2 cellular contexts compared by ENCODE assay signal in the genomic region with DNA sequence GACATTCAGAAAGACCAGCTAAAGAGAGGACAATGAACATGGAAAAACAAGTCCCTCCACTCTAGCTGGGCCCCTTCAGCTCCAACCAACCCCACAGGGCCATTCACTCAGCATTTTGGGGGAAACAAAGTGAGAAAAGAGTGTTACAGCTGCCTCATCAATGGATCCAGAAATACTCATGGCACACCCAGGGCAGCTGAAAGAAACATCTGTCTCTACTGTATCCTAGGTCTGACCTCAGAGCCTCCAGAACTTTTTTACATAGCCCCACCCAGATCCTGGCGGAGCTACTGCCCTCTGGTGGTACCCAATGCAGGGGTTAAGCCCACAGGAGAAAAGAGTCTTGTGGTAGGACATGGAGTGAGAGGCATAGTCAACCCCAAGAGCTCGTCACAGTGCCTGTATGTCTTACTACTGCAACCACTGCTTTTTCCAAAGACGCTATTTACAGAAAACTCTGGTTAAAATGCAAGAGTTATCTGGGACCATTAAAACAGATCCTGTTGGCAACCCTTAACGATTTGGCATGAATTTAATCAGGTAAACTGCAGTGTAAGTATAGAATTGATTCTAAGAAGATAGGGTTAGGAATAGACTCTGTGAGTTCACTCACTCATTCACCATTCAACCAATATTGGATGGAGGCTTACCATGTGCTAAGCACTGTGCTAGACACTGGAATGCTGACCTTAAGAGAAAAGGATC.
TF ChIP-seq lines count a peak whose summit lies in the region.

No MANE protein-coding gene starts in this region.

TF ChIP-seq in GM23338, 12 proteins besides CTCF, POLR2A, EP300 and RAD21 (continued from another document and continues in another):
- TF ChIP-seq, protein P1, sequence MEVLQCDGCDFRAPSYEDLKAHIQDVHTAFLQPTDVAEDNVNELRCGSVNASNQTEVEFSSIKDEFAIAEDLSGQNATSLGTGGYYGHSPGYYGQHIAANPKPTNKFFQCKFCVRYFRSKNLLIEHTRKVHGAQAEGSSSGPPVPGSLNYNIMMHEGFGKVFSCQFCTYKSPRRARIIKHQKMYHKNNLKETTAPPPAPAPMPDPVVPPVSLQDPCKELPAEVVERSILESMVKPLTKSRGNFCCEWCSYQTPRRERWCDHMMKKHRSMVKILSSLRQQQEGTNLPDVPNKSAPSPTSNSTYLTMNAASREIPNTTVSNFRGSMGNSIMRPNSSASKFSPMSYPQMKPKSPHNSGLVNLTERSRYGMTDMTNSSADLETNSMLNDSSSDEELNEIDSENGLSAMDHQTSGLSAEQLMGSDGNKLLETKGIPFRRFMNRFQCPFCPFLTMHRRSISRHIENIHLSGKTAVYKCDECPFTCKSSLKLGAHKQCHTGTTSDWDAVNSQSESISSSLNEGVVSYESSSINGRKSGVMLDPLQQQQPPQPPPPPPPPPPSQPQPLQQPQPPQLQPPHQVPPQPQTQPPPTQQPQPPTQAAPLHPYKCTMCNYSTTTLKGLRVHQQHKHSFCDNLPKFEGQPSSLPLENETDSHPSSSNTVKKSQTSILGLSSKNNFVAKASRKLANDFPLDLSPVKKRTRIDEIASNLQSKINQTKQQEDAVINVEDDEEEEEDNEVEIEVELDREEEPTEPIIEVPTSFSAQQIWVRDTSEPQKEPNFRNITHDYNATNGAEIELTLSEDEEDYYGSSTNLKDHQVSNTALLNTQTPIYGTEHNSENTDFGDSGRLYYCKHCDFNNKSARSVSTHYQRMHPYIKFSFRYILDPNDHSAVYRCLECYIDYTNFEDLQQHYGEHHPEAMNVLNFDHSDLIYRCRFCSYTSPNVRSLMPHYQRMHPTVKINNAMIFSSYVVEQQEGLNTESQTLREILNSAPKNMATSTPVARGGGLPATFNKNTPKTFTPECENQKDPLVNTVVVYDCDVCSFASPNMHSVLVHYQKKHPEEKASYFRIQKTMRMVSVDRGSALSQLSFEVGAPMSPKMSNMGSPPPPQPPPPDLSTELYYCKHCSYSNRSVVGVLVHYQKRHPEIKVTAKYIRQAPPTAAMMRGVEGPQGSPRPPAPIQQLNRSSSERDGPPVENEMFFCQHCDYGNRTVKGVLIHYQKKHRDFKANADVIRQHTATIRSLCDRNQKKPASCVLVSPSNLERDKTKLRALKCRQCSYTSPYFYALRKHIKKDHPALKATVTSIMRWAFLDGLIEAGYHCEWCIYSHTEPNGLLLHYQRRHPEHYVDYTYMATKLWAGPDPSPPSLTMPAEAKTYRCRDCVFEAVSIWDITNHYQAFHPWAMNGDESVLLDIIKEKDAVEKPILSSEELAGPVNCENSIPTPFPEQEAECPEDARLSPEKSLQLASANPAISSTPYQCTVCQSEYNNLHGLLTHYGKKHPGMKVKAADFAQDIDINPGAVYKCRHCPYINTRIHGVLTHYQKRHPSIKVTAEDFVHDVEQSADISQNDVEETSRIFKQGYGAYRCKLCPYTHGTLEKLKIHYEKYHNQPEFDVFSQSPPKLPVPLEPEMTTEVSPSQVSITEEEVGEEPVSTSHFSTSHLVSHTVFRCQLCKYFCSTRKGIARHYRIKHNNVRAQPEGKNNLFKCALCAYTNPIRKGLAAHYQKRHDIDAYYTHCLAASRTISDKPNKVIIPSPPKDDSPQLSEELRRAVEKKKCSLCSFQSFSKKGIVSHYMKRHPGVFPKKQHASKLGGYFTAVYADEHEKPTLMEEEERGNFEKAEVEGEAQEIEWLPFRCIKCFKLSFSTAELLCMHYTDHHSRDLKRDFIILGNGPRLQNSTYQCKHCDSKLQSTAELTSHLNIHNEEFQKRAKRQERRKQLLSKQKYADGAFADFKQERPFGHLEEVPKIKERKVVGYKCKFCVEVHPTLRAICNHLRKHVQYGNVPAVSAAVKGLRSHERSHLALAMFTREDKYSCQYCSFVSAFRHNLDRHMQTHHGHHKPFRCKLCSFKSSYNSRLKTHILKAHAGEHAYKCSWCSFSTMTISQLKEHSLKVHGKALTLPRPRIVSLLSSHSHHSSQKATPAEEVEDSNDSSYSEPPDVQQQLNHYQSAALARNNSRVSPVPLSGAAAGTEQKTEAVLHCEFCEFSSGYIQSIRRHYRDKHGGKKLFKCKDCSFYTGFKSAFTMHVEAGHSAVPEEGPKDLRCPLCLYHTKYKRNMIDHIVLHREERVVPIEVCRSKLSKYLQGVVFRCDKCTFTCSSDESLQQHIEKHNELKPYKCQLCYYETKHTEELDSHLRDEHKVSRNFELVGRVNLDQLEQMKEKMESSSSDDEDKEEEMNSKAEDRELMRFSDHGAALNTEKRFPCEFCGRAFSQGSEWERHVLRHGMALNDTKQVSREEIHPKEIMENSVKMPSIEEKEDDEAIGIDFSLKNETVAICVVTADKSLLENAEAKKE (CRISPR knock-in tag; IDR thresholded peaks at IDR 0.05) = no peak
- TF ChIP-seq CREB1 (CRISPR knock-in tag; IDR thresholded peaks at IDR 0.05; ENCODE audit: low read depth) (no peak), ETS1 (IDR thresholded peaks at IDR 0.05) (no peak), STAT1 (IDR thresholded peaks at IDR 0.05; ENCODE audit: unreplicated experiment) (no peak), EZH2 (IDR thresholded peaks at IDR 0.05; ENCODE audit: low read depth, unreplicated experiment) (no peak), POLR2AphosphoS5 (IDR thresholded peaks at IDR 0.05; ENCODE audit: low read depth) (no peak), EZH2phosphoT487 (IDR thresholded peaks at IDR 0.05; ENCODE audit: unreplicated experiment) (no peak)
- TF ChIP-seq, protein P2, sequence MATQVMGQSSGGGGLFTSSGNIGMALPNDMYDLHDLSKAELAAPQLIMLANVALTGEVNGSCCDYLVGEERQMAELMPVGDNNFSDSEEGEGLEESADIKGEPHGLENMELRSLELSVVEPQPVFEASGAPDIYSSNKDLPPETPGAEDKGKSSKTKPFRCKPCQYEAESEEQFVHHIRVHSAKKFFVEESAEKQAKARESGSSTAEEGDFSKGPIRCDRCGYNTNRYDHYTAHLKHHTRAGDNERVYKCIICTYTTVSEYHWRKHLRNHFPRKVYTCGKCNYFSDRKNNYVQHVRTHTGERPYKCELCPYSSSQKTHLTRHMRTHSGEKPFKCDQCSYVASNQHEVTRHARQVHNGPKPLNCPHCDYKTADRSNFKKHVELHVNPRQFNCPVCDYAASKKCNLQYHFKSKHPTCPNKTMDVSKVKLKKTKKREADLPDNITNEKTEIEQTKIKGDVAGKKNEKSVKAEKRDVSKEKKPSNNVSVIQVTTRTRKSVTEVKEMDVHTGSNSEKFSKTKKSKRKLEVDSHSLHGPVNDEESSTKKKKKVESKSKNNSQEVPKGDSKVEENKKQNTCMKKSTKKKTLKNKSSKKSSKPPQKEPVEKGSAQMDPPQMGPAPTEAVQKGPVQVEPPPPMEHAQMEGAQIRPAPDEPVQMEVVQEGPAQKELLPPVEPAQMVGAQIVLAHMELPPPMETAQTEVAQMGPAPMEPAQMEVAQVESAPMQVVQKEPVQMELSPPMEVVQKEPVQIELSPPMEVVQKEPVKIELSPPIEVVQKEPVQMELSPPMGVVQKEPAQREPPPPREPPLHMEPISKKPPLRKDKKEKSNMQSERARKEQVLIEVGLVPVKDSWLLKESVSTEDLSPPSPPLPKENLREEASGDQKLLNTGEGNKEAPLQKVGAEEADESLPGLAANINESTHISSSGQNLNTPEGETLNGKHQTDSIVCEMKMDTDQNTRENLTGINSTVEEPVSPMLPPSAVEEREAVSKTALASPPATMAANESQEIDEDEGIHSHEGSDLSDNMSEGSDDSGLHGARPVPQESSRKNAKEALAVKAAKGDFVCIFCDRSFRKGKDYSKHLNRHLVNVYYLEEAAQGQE (IDR thresholded peaks at IDR 0.05; ENCODE audit: unreplicated experiment) = no peak

TF ChIP-seq in PFSK-1, 5 proteins besides CTCF, POLR2A, EP300 and RAD21 (continued from another document):
- TF ChIP-seq TAF1 (IDR thresholded peaks at IDR 0.05; ENCODE audit: borderline replicate concordance, insufficient read depth, low read length) = 0 out of 2 replicates have a peak, but pooled peaks have one; percentile 19
